In the genomic region with DNA sequence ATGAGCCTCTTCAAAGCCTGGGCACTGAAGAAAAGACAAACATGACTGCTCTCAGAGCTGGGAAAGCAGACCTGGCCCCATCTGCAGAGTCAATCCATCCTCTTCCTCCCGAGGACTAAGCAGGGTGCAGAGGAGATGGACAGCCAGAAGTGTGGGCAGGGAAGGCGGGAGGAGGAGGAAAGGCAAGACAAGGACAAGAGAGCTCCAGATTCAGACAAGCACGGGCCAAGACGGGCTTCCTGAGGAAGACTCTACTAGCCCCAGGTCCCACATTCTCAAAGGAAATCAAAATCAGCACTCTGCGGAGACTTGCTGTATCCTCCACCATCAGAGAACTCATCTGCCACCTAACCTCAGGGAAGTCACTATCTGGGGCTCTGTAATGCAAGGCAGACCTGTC, we compare ENCODE assay signal across 27 cellular contexts. TPM values are rescaled to one million over a fixed set of nuclear protein-coding genes. Genes with fewer than 3 reads are reported as not detected.
"Had no signal": no experiment of that assay in that cellular context is flagged by ENCODE, and none has a peak within 500 bp of the region (broad histone marks: within the 10 kb centered on the region; RNA-seq: fewer than 3 reads in every experiment).

No MANE protein-coding gene starts in this region.

- H3K27me3 ChIP-seq: ovary, right atrium auricular region, right lobe of liver, tibial nerve, uterus had no signal

- H3K4me2 ChIP-seq: smooth muscle cell had no signal

- ATAC-seq: heart left ventricle; left ventricle myocardium superior; lower lobe of right lung; natural killer cell; right lobe of liver; stimulated activated memory B cell treated with anti-CD40 and anti-IgM and Interleukin-4, amounts not matched to agents 10 μg/mL and 1 μg/mL and 100 μg/mL, for 72 hours; stimulated activated naive CD8-positive, alpha-beta T cell treated with anti-CD3 and anti-CD28 coated beads, Interleukin-15, amount 100 ng/mL, for 72 hours had no signal

- H3K36me3 Mint-ChIP-seq: immature natural killer cell; naive B cell; natural killer cell; stimulated activated memory B cell treated with anti-CD40 and anti-IgM and Interleukin-4, amounts not matched to agents 10 μg/mL and 1 μg/mL and 100 μg/mL, for 72 hours; type B pancreatic cell had no signal

- H3K9me3 ChIP-seq: heart left ventricle, lower lobe of right lung, ovary, right atrium auricular region, right lobe of liver, tibial nerve, uterus had no signal

- H3K27me3 Mint-ChIP-seq: stimulated activated memory B cell treated with anti-CD40 and anti-IgM and Interleukin-4, amounts not matched to agents 10 μg/mL and 1 μg/mL and 100 μg/mL, for 72 hours; stimulated activated naive CD8-positive, alpha-beta T cell treated with anti-CD3 and anti-CD28 coated beads, Interleukin-15, amount 100 ng/mL, for 72 hours had no signal

- H3K4me3 ChIP-seq: heart left ventricle, lower lobe of right lung, ovary, right atrium auricular region, right lobe of liver, smooth muscle cell, tibial nerve, uterus had no signal

- H3K4me3 Mint-ChIP-seq: immature natural killer cell; naive B cell; natural killer cell; stimulated activated memory B cell treated with anti-CD40 and anti-IgM and Interleukin-4, amounts not matched to agents 10 μg/mL and 1 μg/mL and 100 μg/mL, for 72 hours; stimulated activated naive CD8-positive, alpha-beta T cell treated with anti-CD3 and anti-CD28 coated beads, Interleukin-15, amount 100 ng/mL, for 72 hours; type B pancreatic cell had no signal

- H3K4me1 Mint-ChIP-seq: immature natural killer cell; natural killer cell; stimulated activated memory B cell treated with anti-CD40 and anti-IgM and Interleukin-4, amounts not matched to agents 10 μg/mL and 1 μg/mL and 100 μg/mL, for 72 hours; stimulated activated naive CD8-positive, alpha-beta T cell treated with anti-CD3 and anti-CD28 coated beads, Interleukin-15, amount 100 ng/mL, for 72 hours had no signal

- DNase-seq: heart left ventricle; hypothalamus; immature natural killer cell; left ventricle myocardium superior; lower lobe of right lung; mammary epithelial cell; mesenchymal stem cell; naive B cell; natural killer cell; ovary; right lobe of liver; stimulated activated CD4-positive, alpha-beta T cell treated with anti-CD3 and anti-CD28 coated beads, Interleukin-1b, Interleukin-23, amount 100 ng/mL, for 48 hours; stimulated activated CD4-positive, alpha-beta T cell treated with anti-CD3 and anti-CD28 coated beads, Interleukin-2, amount 100 ng/mL, for 48 hours; stimulated activated CD4-positive, alpha-beta T cell treated with anti-CD3 and anti-CD28 coated beads, Interleukin-4, amount 100 ng/mL, for 4 hours; stimulated activated CD8-positive, alpha-beta memory T cell treated with anti-CD3 and anti-CD28 coated beads, Interleukin-4, amount 100 ng/mL, for 48 hours; stimulated activated naive CD4-positive, alpha-beta T cell treated with Interleukin-2 at 50 U/mL for 16 hours; stimulated activated naive CD8-positive, alpha-beta T cell treated with anti-CD3 and anti-CD28 coated beads, Interleukin-15, amount 100 ng/mL, for 72 hours; substantia nigra; uterus had no signal

- H3K36me3 ChIP-seq: heart left ventricle, lower lobe of right lung, ovary, right atrium auricular region, right lobe of liver, tibial nerve, uterus had no signal

- H3K27ac ChIP-seq: heart left ventricle, lower lobe of right lung, ovary, right atrium auricular region, right lobe of liver, tibial nerve, uterus had no signal

- H3K4me1 ChIP-seq: lower lobe of right lung, right atrium auricular region, right lobe of liver, uterus had no signal

- H3K9me3 Mint-ChIP-seq: natural killer cell; stimulated activated memory B cell treated with anti-CD40 and anti-IgM and Interleukin-4, amounts not matched to agents 10 μg/mL and 1 μg/mL and 100 μg/mL, for 72 hours; stimulated activated naive CD8-positive, alpha-beta T cell treated with anti-CD3 and anti-CD28 coated beads, Interleukin-15, amount 100 ng/mL, for 72 hours; type B pancreatic cell had no signal

- H3K27ac Mint-ChIP-seq: immature natural killer cell; natural killer cell; progenitor cell of endocrine pancreas; stimulated activated memory B cell treated with anti-CD40 and anti-IgM and Interleukin-4, amounts not matched to agents 10 μg/mL and 1 μg/mL and 100 μg/mL, for 72 hours; type B pancreatic cell had no signal

RNA-seq across cellular contexts. Expression of a gene that starts 28.5 kb away (rescaled TPM):
- total RNA-seq: natural killer cell, pulmonary artery endothelial cell, renal cortical epithelial cell had no signal
- polyA plus RNA-seq: immature natural killer cell had no signal
